16 cellular contexts compared by ENCODE assay signal in the genomic region with DNA sequence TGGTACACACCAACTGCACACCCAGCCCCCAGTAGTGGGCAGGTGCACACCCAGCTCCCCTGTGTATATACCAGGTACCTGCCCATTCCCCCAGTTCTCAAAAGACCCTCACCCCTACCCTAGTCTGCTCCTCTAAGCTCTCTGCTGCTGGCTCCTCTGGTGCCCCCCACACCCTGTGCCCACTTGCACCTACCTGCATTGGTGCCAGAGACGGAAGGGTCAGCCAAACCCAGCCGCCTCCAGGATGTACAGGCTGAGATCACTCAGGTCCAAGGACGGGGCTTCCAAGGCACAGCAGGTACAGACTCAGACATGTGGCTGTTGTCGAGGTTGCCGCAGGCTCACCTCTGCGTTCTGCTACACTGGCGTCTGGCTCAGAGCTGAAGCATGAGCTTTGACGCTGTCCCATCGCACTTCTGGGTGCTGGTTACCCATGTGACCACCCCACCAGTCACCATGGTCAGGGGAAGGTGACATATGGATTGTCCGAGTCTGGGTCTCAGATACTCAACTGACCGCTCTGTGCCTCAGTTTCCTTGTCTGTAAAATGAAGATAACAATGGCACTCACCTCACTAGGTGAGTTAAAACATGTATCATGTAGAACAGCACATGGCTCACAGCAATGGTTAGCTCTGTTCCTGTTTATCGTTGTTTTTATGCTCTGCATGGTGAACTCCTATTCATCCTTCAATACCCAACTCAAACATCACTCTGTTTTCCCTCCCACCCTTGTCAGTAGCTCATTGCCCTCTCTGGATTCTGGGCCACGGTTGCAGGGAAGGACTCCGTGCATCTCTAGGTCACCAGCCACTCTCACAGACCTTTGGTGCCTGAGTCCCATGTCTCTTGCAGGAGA. TPM values are rescaled to one million over a fixed set of nuclear protein-coding genes. Genes with fewer than 3 reads are reported as not detected.
DNase-seq lines count a peak whose midpoint lies in the region; ATAC-seq and TF ChIP-seq lines count a peak whose summit lies in the region.
"Had no signal": no experiment of that assay in that cellular context is flagged by ENCODE, and none has a peak within 500 bp of the region (broad histone marks: within the 10 kb centered on the region; RNA-seq: fewer than 3 reads in every experiment).

No MANE protein-coding gene starts in this region.

- H3K4me2 ChIP-seq in smooth muscle cell = no peak overlapping the region

- DNase-seq in activated T-cell treated with anti-CD3 and anti-CD28 coated beads, Interleukin-2, amount 50 U/mL, for 24 hours = no peak
- no peak for DNase-seq in activated T-cell treated with anti-CD3 and anti-CD28 coated beads, Interleukin-2, amount 50 U/mL, for 72 hours
- DNase-seq in H7 (peak; percentile 2), sigmoid colon (peak; percentile 38), smooth muscle cell (lab: John Stamatoyannopoulos, UW; ENCODE audit: unreplicated experiment) (no peak), hippocampal formation (lab: John Stamatoyannopoulos, UW) (no peak), epidermal melanocyte (ENCODE audit: insufficient read length, low spot score) (no peak)
- peak in 1 of 2 donors; percentile 26 for DNase-seq in activated naive CD4-positive, alpha-beta T cell treated with anti-CD3 and anti-CD28 coated beads, Interleukin-2, amount 50 U/mL, for 72 hours (ENCODE audit: low spot score in 2 of 2)
- DNase-seq: activated naive CD8-positive, alpha-beta T cell treated with anti-CD3 and anti-CD28 coated beads for 36 hours; HCEC 1CT; NCI-H1417; NCI-H526 treated with DMSO at 0.1 percent for 48 hours had no signal

- no peaks in the 10 kb centered on the region for H3K9me3 Mint-ChIP-seq in activated T-cell treated with anti-CD3 and anti-CD28 coated beads, Interleukin-2, amount 50 U/mL, for 24 hours
- no peaks in the 10 kb centered on the region for H3K9me3 Mint-ChIP-seq in activated T-cell treated with anti-CD3 and anti-CD28 coated beads, Interleukin-2, amount 50 U/mL, for 72 hours
- no peaks in the 10 kb centered on the region for H3K9me3 Mint-ChIP-seq in activated naive CD4-positive, alpha-beta T cell treated with anti-CD3 and anti-CD28 coated beads, Interleukin-2, amount 50 U/mL, for 72 hours
- H3K9me3 Mint-ChIP-seq: activated naive CD8-positive, alpha-beta T cell treated with anti-CD3 and anti-CD28 coated beads for 36 hours had no signal

- H3K4me1 ChIP-seq in sigmoid colon (no peaks in the 10 kb centered on the region), smooth muscle cell (ENCODE audit: low read depth) (no peaks in the 10 kb centered on the region)

- intact Hi-C loops in sigmoid colon (cut with DNase I) = no loop called here

- no peak overlapping the region for H3K4me3 Mint-ChIP-seq in activated T-cell treated with anti-CD3 and anti-CD28 coated beads, Interleukin-2, amount 50 U/mL, for 24 hours
- no peak overlapping the region for H3K4me3 Mint-ChIP-seq in activated T-cell treated with anti-CD3 and anti-CD28 coated beads, Interleukin-2, amount 50 U/mL, for 72 hours
- H3K4me3 Mint-ChIP-seq: activated naive CD8-positive, alpha-beta T cell treated with anti-CD3 and anti-CD28 coated beads for 36 hours; CD14-positive monocyte had no signal

- H3K4me1 Mint-ChIP-seq in activated T-cell treated with anti-CD3 and anti-CD28 coated beads, Interleukin-2, amount 50 U/mL, for 24 hours (ENCODE audit: low read depth) = peaks cover 14% of the 10 kb centered on the region
- peaks cover 13% of the 10 kb centered on the region for H3K4me1 Mint-ChIP-seq in activated T-cell treated with anti-CD3 and anti-CD28 coated beads, Interleukin-2, amount 50 U/mL, for 72 hours (ENCODE audit: low read depth)
- H3K4me1 Mint-ChIP-seq: CD14-positive monocyte had no signal

- TF ChIP-seq EP300 in sigmoid colon (IDR thresholded peaks at IDR 0.05) = no peak

- peak overlapping the region; percentile 69 for H3K27ac Mint-ChIP-seq in activated T-cell treated with anti-CD3 and anti-CD28 coated beads, Interleukin-2, amount 50 U/mL, for 24 hours
- no peak overlapping the region for H3K27ac Mint-ChIP-seq in activated T-cell treated with anti-CD3 and anti-CD28 coated beads, Interleukin-2, amount 50 U/mL, for 72 hours
- peak overlapping the region; percentile 58 to 76 for H3K27ac Mint-ChIP-seq in activated naive CD4-positive, alpha-beta T cell treated with anti-CD3 and anti-CD28 coated beads, Interleukin-2, amount 50 U/mL, for 72 hours
- H3K27ac Mint-ChIP-seq: activated naive CD8-positive, alpha-beta T cell treated with anti-CD3 and anti-CD28 coated beads for 36 hours had no signal

- H3K9me3 ChIP-seq in sigmoid colon (no peaks in the 10 kb centered on the region), smooth muscle cell (replicated peaks; ENCODE audit: low read depth) (no peaks in the 10 kb centered on the region)

- no peak for TF ChIP-seq POLR2A in sigmoid colon (IDR thresholded peaks at IDR 0.05)

- no peak overlapping the region for H3K4me3 ChIP-seq in H7 (ENCODE audit: insufficient read depth, low read depth, low read length)
- no peak overlapping the region for H3K4me3 ChIP-seq in sigmoid colon
- H3K4me3 ChIP-seq in smooth muscle cell = no peak overlapping the region
- H3K4me3 ChIP-seq: coronary artery had no signal

- no peak overlapping the region for H2AFZ ChIP-seq in smooth muscle cell (ENCODE audit: low read depth)

- TF ChIP-seq CTCF in sigmoid colon (IDR thresholded peaks at IDR 0.05) = no peak
- TF ChIP-seq CTCF in smooth muscle cell (IDR thresholded peaks at IDR 0.05; ENCODE audit: borderline replicate concordance, insufficient read depth, poor library complexity, severe bottlenecking) = no peak

- ATAC-seq in activated T-cell treated with anti-CD3 and anti-CD28 coated beads, Interleukin-2, amount 50 U/mL, for 72 hours (replicated peaks in 1 of 2) = no peak
- peak in 1 of 2 donors; percentile 8 for ATAC-seq in activated naive CD4-positive, alpha-beta T cell treated with anti-CD3 and anti-CD28 coated beads, Interleukin-2, amount 50 U/mL, for 72 hours
- ATAC-seq: Right ventricle myocardium inferior had no signal

- no peaks in the 10 kb centered on the region for H4K20me1 ChIP-seq in smooth muscle cell (ENCODE audit: low read depth)

- WGBS in sigmoid colon, 2 donors = 95 to 96% methylated on average over 14 of the region's 14 CpGs
- WGBS in smooth muscle cell (ENCODE audit: low lambda C conversion rate) = 94% methylated on average over 14 of the region's 14 CpGs

- H3K36me3 ChIP-seq in H7 (replicated peaks; ENCODE audit: control insufficient read depth, insufficient read depth, low read length) = no peaks in the 10 kb centered on the region
- no peaks in the 10 kb centered on the region for H3K36me3 ChIP-seq in sigmoid colon
- no peaks in the 10 kb centered on the region for H3K36me3 ChIP-seq in smooth muscle cell (ENCODE audit: low read depth)

- H3K27ac ChIP-seq in sigmoid colon (no peak overlapping the region), smooth muscle cell (ENCODE audit: low read depth) (no peak overlapping the region)
- H3K27ac ChIP-seq: coronary artery had no signal

- no peaks in the 10 kb centered on the region for H3F3A ChIP-seq in smooth muscle cell (ENCODE audit: low read depth)

- H3K27me3 ChIP-seq in H7 (ENCODE audit: control insufficient read depth, insufficient read depth, low read length) (no peaks in the 10 kb centered on the region), sigmoid colon (no peaks in the 10 kb centered on the region), smooth muscle cell (ENCODE audit: low read depth) (no peaks in the 10 kb centered on the region)

- no peak overlapping the region for H3K9ac ChIP-seq in smooth muscle cell (ENCODE audit: low read depth)

- peaks cover 79% of the 10 kb centered on the region for H3K36me3 Mint-ChIP-seq in activated T-cell treated with anti-CD3 and anti-CD28 coated beads, Interleukin-2, amount 50 U/mL, for 24 hours (ENCODE audit: low read depth)
- peaks cover 10 to 31% of the 10 kb centered on the region in 2 donors for H3K36me3 Mint-ChIP-seq in activated T-cell treated with anti-CD3 and anti-CD28 coated beads, Interleukin-2, amount 50 U/mL, for 72 hours (ENCODE audit: insufficient read depth in 2 of 2)
- peaks cover 8 to 12% of the 10 kb centered on the region in 2 donors for H3K36me3 Mint-ChIP-seq in activated naive CD4-positive, alpha-beta T cell treated with anti-CD3 and anti-CD28 coated beads, Interleukin-2, amount 50 U/mL, for 72 hours

- H3K79me2 ChIP-seq in smooth muscle cell (ENCODE audit: low read depth) = no peaks in the 10 kb centered on the region

- no peaks in the 10 kb centered on the region for H3K27me3 Mint-ChIP-seq in activated T-cell treated with anti-CD3 and anti-CD28 coated beads, Interleukin-2, amount 50 U/mL, for 24 hours
- H3K27me3 Mint-ChIP-seq in activated T-cell treated with anti-CD3 and anti-CD28 coated beads, Interleukin-2, amount 50 U/mL, for 72 hours (ENCODE audit: low read depth) = no peaks in the 10 kb centered on the region
- H3K27me3 Mint-ChIP-seq: activated naive CD8-positive, alpha-beta T cell treated with anti-CD3 and anti-CD28 coated beads for 36 hours had no signal

RNA-seq across cellular contexts. Expression of a gene that starts 45.3 kb away (rescaled TPM):
- total RNA-seq in activated T-cell treated with anti-CD3 and anti-CD28 coated beads, Interleukin-2, amount 50 U/mL, for 72 hours = 10 to 100 TPM; 53.1 to 56.8 TPM
- 20.3 and 25.1 TPM in 2 replicates for total RNA-seq in H7 (2014; rRNA removed; shearing (Covaris generic))
- 10 to 100 TPM; 70.7 to 81.9 TPM for total RNA-seq in activated naive CD4-positive, alpha-beta T cell treated with anti-CD3 and anti-CD28 coated beads, Interleukin-2, amount 50 U/mL, for 72 hours
- 1 to 10 TPM; 1.9 to 7.2 (median 4.7) TPM for total RNA-seq in sigmoid colon
- 10 to 100 TPM in 1 of 3 donors, under 1 TPM in 1, not detected in 1; 0.92 to 15.2 TPM for polyA plus RNA-seq in sigmoid colon
- not detected in 2 replicates for total RNA-seq in smooth muscle cell
- 0.34 TPM in 1 of 2 replicates, not detected in the other for polyA plus RNA-seq in smooth muscle cell
- total RNA-seq: lung microvascular endothelial cell had no signal

Comparison
In these comparisons a context has a peak if more than half of its experiments do, and no peak if none do; other contexts are left out.
1. DNase-seq: peak in H7 (single experiment) and sigmoid colon (single experiment); none in activated T-cell treated with anti-CD3 and anti-CD28 coated beads, Interleukin-2, amount 50 U/mL, for 24 hours (single experiment), activated T-cell treated with anti-CD3 and anti-CD28 coated beads, Interleukin-2, amount 50 U/mL, for 72 hours (0 of 2), smooth muscle cell (single experiment), hippocampal formation (0 of 2) and epidermal melanocyte (single experiment).